ENCODE assay signal across 1 cellular context in genomic region chr17:46922804-46923635, GRCh38.
TF ChIP-seq lines count a peak whose summit lies in the region.

GOSR2 (plus strand) TSS chr17:46923160; CDS start chr17:46923193, 33 bp downstream.

TF ChIP-seq in HepG2, 621 proteins besides CTCF, POLR2A, EP300 and RAD21 (continued from another document and continues in another):
- peak; percentile 97 for TF ChIP-seq ZNF510 (CRISPR knock-in tag; IDR thresholded peaks at IDR 0.05; ENCODE audit: low read depth)
- TF ChIP-seq, protein P1, sequence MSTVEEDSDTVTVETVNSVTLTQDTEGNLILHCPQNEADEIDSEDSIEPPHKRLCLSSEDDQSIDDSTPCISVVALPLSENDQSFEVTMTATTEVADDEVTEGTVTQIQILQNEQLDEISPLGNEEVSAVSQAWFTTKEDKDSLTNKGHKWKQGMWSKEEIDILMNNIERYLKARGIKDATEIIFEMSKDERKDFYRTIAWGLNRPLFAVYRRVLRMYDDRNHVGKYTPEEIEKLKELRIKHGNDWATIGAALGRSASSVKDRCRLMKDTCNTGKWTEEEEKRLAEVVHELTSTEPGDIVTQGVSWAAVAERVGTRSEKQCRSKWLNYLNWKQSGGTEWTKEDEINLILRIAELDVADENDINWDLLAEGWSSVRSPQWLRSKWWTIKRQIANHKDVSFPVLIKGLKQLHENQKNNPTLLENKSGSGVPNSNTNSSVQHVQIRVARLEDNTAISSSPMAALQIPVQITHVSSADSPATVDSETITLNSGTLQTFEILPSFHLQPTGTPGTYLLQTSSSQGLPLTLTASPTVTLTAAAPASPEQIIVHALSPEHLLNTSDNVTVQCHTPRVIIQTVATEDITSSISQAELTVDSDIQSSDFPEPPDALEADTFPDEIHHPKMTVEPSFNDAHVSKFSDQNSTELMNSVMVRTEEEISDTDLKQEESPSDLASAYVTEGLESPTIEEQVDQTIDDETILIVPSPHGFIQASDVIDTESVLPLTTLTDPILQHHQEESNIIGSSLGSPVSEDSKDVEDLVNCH (CRISPR knock-in tag; IDR thresholded peaks at IDR 0.05) = peak; percentile 32; the same call in 1 of the 2 replicates
- TF ChIP-seq PLRG1 (conservative IDR thresholded peaks at IDR 0.05) = no peak
- TF ChIP-seq POLR2AphosphoS2 (IDR thresholded peaks at IDR 0.05; ENCODE audit: low read depth, low read length) = peak; percentile 92
- peak; percentile 73 for TF ChIP-seq MED1 (CRISPR knock-in tag; IDR thresholded peaks at IDR 0.05)
- TF ChIP-seq ISL2 (CRISPR knock-in tag; IDR thresholded peaks at IDR 0.05) = 0 out of 2 replicates have a peak, but pooled peaks have one; percentile 16
- TF ChIP-seq SNAPC4 (CRISPR knock-in tag; IDR thresholded peaks at IDR 0.05) = no peak; the same call in 1 of the 2 replicates
- TF ChIP-seq ZFP37 (CRISPR knock-in tag; IDR thresholded peaks at IDR 0.05; ENCODE audit: borderline replicate concordance) = 0 out of 2 replicates have a peak, but pooled peaks have one; percentile 73
- peak; percentile 98 for TF ChIP-seq ZNF383 (CRISPR knock-in tag; IDR thresholded peaks at IDR 0.05; ENCODE audit: borderline replicate concordance)
- TF ChIP-seq ZNF543 (CRISPR knock-in tag; IDR thresholded peaks at IDR 0.05) = peak; percentile 93
- TF ChIP-seq YEATS4 (CRISPR knock-in tag; IDR thresholded peaks at IDR 0.05; ENCODE audit: borderline replicate concordance) = peak; percentile 95; the same call in 1 of the 2 replicates
- TF ChIP-seq ATF4 (CRISPR knock-in tag; IDR thresholded peaks at IDR 0.05) = no peak; a peak in 1 of 4 replicates
- no peak for TF ChIP-seq AHDC1 (CRISPR knock-in tag; IDR thresholded peaks at IDR 0.05; ENCODE audit: borderline replicate concordance)
- TF ChIP-seq, protein P2, sequence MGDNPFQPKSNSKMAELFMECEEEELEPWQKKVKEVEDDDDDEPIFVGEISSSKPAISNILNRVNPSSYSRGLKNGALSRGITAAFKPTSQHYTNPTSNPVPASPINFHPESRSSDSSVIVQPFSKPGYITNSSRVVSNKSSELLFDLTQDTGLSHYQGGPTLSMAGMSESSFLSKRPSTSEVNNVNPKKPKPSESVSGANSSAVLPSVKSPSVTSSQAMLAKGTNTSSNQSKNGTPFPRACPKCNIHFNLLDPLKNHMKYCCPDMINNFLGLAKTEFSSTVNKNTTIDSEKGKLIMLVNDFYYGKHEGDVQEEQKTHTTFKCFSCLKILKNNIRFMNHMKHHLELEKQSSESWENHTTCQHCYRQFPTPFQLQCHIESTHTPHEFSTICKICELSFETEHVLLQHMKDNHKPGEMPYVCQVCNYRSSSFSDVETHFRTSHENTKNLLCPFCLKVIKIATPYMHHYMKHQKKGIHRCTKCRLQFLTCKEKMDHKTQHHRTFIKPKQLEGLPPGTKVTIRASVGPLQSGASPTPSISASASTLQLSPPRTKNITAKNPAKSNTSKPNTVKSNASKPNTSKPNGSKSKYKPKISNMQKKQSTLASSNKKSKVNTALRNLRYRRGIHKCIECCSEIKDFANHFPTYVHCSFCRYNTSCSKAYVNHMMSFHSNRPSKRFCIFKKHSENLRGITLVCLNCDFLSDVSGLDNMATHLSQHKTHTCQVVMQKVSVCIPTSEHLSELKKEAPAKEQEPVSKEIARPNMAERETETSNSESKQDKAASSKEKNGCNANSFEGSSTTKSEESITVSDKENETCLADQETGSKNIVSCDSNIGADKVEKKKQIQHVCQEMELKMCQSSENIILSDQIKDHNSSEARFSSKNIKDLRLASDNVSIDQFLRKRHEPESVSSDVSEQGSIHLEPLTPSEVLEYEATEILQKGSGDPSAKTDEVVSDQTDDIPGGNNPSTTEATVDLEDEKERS (CRISPR knock-in tag; IDR thresholded peaks at IDR 0.05) = peak; percentile 97
- 0 out of 2 replicates have a peak, but pooled peaks have one; percentile 67 for TF ChIP-seq ZNF589 (CRISPR knock-in tag; conservative IDR thresholded peaks at IDR 0.05)
- TF ChIP-seq, protein P3, sequence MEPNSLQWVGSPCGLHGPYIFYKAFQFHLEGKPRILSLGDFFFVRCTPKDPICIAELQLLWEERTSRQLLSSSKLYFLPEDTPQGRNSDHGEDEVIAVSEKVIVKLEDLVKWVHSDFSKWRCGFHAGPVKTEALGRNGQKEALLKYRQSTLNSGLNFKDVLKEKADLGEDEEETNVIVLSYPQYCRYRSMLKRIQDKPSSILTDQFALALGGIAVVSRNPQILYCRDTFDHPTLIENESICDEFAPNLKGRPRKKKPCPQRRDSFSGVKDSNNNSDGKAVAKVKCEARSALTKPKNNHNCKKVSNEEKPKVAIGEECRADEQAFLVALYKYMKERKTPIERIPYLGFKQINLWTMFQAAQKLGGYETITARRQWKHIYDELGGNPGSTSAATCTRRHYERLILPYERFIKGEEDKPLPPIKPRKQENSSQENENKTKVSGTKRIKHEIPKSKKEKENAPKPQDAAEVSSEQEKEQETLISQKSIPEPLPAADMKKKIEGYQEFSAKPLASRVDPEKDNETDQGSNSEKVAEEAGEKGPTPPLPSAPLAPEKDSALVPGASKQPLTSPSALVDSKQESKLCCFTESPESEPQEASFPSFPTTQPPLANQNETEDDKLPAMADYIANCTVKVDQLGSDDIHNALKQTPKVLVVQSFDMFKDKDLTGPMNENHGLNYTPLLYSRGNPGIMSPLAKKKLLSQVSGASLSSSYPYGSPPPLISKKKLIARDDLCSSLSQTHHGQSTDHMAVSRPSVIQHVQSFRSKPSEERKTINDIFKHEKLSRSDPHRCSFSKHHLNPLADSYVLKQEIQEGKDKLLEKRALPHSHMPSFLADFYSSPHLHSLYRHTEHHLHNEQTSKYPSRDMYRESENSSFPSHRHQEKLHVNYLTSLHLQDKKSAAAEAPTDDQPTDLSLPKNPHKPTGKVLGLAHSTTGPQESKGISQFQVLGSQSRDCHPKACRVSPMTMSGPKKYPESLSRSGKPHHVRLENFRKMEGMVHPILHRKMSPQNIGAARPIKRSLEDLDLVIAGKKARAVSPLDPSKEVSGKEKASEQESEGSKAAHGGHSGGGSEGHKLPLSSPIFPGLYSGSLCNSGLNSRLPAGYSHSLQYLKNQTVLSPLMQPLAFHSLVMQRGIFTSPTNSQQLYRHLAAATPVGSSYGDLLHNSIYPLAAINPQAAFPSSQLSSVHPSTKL (CRISPR knock-in tag; IDR thresholded peaks at IDR 0.05) = peak; percentile 75; the same call in 1 of the 2 replicates
- TF ChIP-seq NFRKB (IDR thresholded peaks at IDR 0.05) = no peak
- TF ChIP-seq XRCC5 (optimal IDR thresholded peaks at IDR 0.05; ENCODE audit: low read length) = peak; percentile 98
- TF ChIP-seq TBX2 (CRISPR knock-in tag; IDR thresholded peaks at IDR 0.05; ENCODE audit: borderline replicate concordance) = peak; percentile 90; the same call in 1 of the 2 replicates
- TF ChIP-seq CHD4 (IDR thresholded peaks at IDR 0.05; ENCODE audit: borderline replicate concordance, low read length) = no peak
- 0 out of 2 replicates have a peak, but pooled peaks have one; percentile 82 for TF ChIP-seq ZNF432 (CRISPR knock-in tag; IDR thresholded peaks at IDR 0.05; ENCODE audit: borderline replicate concordance)
- TF ChIP-seq MNT (IDR thresholded peaks at IDR 0.05) = peak; percentile 65
- TF ChIP-seq HDAC2 (CRISPR knock-in tag; IDR thresholded peaks at IDR 0.05) = peak; percentile 87
- peak; percentile 97 for TF ChIP-seq FIP1L1 (IDR thresholded peaks at IDR 0.05; ENCODE audit: borderline replicate concordance, insufficient read depth, low read depth, low read length)
- TF ChIP-seq BCL3 (CRISPR knock-in tag; IDR thresholded peaks at IDR 0.05) = peak; percentile 86
- no peak; the same call in 1 of the 2 replicates for TF ChIP-seq PRMT3 (CRISPR knock-in tag; IDR thresholded peaks at IDR 0.05; ENCODE audit: borderline replicate concordance, low read depth)
- peak; percentile 99 for TF ChIP-seq ZNF891 (CRISPR knock-in tag; IDR thresholded peaks at IDR 0.05)
- TF ChIP-seq ZNF83 (CRISPR knock-in tag; IDR thresholded peaks at IDR 0.05; ENCODE audit: borderline replicate concordance) = peak; percentile 90
